In genomic region chr2:127149384-127149783, GRCh38 we compare ENCODE assay signal across 14 cellular contexts. TPM values are rescaled to one million over a fixed set of nuclear protein-coding genes. Genes with fewer than 3 reads are reported as not detected.
A peak's percentile ranks its signal among the peaks of the same experiment; 100 is the strongest.
DNase-seq lines count a peak whose midpoint lies in the region; ATAC-seq and TF ChIP-seq lines count a peak whose summit lies in the region.
"Had no signal": no experiment of that assay in that cellular context is flagged by ENCODE, and none has a peak within 500 bp of the region (broad histone marks: within the 10 kb centered on the region; RNA-seq: fewer than 3 reads in every experiment).

No MANE protein-coding gene starts in this region.

- H3K27ac ChIP-seq in GM23248, result peak overlapping the region; percentile 77
- H3K27ac ChIP-seq: hepatocyte, suprapubic skin had no signal

- no peaks in the 10 kb centered on the region for H4K20me1 ChIP-seq in GM23248 (ENCODE audit: insufficient read depth)

- H2AFZ ChIP-seq in GM23248, result no peak overlapping the region
- H2AFZ ChIP-seq: hepatocyte had no signal

- DNase-seq in GM23248, result peak; percentile 93
- DNase-seq in fibroblast of the conjunctiva (ENCODE audit: low read depth), result peak; percentile 59
- peak; percentile 88 for DNase-seq in stromal cell of bone marrow (ENCODE audit: low read depth)
- DNase-seq in NK-92 treated with Interleukin-12 subunit alpha and Interleukin-12 subunit beta, amount 100 ng/mL, for 24 hours (lab: John Stamatoyannopoulos, UW), result no peak
- no peak for DNase-seq in Ammon's horn (ENCODE audit: low spot score)
- DNase-seq: activated CD4-positive, alpha-beta memory T cell treated with anti-CD3 and anti-CD28 coated beads, Interleukin-2, amount 10 ng/mL, durations not matched to agents 7 days and 5 days; activated naive CD4-positive, alpha-beta T cell treated with anti-CD3 and anti-CD28 coated beads for 36 hours; DMS79 treated with DMSO at 0.1 percent for 48 hours; midbrain; T-helper 17 cell had no signal

- H3K4me3 ChIP-seq in GM23248, result 0 out of 2 replicates have a peak overlapping the region, but pooled peaks have one; percentile 26
- H3K4me3 ChIP-seq: hepatocyte, suprapubic skin had no signal

- H3K4me1 ChIP-seq in GM23248 (ENCODE audit: insufficient read depth), result peaks cover 60% of the 10 kb centered on the region

- in situ Hi-C loops in GM23248 (cut with MboI), result no loop called here

- H3F3A ChIP-seq in GM23248 (ENCODE audit: insufficient read depth), result peaks cover 38% of the 10 kb centered on the region

- peak overlapping the region; percentile 56 for H3K9ac ChIP-seq in GM23248

- peak; percentile 32 for ATAC-seq in SK-N-SH treated with all-trans-retinoic acid at 6 μM for 48 hours
- no peak for ATAC-seq in GM18505 (IDR thresholded peaks at IDR 0.05; ENCODE audit: unreplicated experiment)
- ATAC-seq: T-helper 17 cell had no signal

- H3K27me3 ChIP-seq in GM23248 (replicated peaks; ENCODE audit: insufficient read depth), result no peaks in the 10 kb centered on the region
- H3K27me3 ChIP-seq: hepatocyte, suprapubic skin had no signal

- WGBS in GM23248 (ENCODE audit: low coverage in 1 of 2, low lambda C conversion rate in 2 of 2, missing lambda C conversion rate in 2 of 2), 2 experiments, result 3 to 7% methylated on average over 4 of the region's 4 CpGs

- TF ChIP-seq POLR2A in GM18505 (IDR thresholded peaks at IDR 0.05; ENCODE audit: borderline replicate concordance, extremely low read depth, insufficient read depth, insufficient read length), result no peak

- peak overlapping the region; percentile 54 for H3K4me2 ChIP-seq in GM23248 (ENCODE audit: unreplicated experiment)
- H3K4me2 ChIP-seq: hepatocyte had no signal

- H3K9me3 ChIP-seq in GM23248 (ENCODE audit: low read depth), result no peaks in the 10 kb centered on the region
- H3K9me3 ChIP-seq: suprapubic skin had no signal

- no peaks in the 10 kb centered on the region for H3K9me2 ChIP-seq in GM23248 (ENCODE audit: insufficient read depth)

- no peaks in the 10 kb centered on the region for H3K79me2 ChIP-seq in GM23248 (ENCODE audit: insufficient read depth)
- H3K79me2 ChIP-seq: hepatocyte had no signal

- no peaks in the 10 kb centered on the region for H3K36me3 ChIP-seq in GM23248 (ENCODE audit: low read depth)
- H3K36me3 ChIP-seq: suprapubic skin had no signal

TF ChIP-seq in SK-N-SH treated with all-trans-retinoic acid at 6 μM for 48 hours, 23 proteins besides CTCF, POLR2A, EP300 and RAD21:
- TF ChIP-seq CSRNP3 (CRISPR knock-in tag; IDR thresholded peaks at IDR 0.05) (no peak), ESRRG (CRISPR knock-in tag; IDR thresholded peaks at IDR 0.05) (no peak), BACH2 (CRISPR knock-in tag; IDR thresholded peaks at IDR 0.05; ENCODE audit: borderline replicate concordance) (no peak), PATZ1 (CRISPR knock-in tag; IDR thresholded peaks at IDR 0.05; ENCODE audit: borderline replicate concordance) (no peak), ZFP3 (CRISPR knock-in tag; IDR thresholded peaks at IDR 0.05) (no peak), OSR1 (CRISPR knock-in tag; IDR thresholded peaks at IDR 0.05) (no peak), ISL1 (CRISPR knock-in tag; IDR thresholded peaks at IDR 0.05) (no peak)
- TF ChIP-seq, protein P1, sequence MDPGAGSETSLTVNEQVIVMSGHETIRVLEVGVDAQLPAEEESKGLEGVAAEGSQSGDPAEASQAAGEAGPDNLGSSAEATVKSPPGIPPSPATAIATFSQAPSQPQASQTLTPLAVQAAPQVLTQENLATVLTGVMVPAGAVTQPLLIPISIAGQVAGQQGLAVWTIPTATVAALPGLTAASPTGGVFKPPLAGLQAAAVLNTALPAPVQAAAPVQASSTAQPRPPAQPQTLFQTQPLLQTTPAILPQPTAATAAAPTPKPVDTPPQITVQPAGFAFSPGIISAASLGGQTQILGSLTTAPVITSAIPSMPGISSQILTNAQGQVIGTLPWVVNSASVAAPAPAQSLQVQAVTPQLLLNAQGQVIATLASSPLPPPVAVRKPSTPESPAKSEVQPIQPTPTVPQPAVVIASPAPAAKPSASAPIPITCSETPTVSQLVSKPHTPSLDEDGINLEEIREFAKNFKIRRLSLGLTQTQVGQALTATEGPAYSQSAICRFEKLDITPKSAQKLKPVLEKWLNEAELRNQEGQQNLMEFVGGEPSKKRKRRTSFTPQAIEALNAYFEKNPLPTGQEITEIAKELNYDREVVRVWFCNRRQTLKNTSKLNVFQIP (CRISPR knock-in tag; IDR thresholded peaks at IDR 0.05; ENCODE audit: borderline replicate concordance, low read depth), result no peak

RNA-seq across cellular contexts. Expression of gene BIN1, which starts 42.4 kb away (rescaled TPM):
- 33.0 and 33.1 TPM in 2 replicates for total RNA-seq in GM23248 (2014; rRNA removed; shearing (Covaris generic))
- polyA plus RNA-seq in GM23248 (2016; fragmentation: Nextera tagmentation; extraction: Ambion mirVana), result 23.9 and 24.3 TPM in 2 replicates

Comparison
In these comparisons a context has a peak if more than half of its experiments do, and no peak if none do; other contexts are left out.
1. DNase-seq: peak in GM23248 (single experiment), fibroblast of the conjunctiva (single experiment) and stromal cell of bone marrow (single experiment); none in NK-92 treated with Interleukin-12 subunit alpha and Interleukin-12 subunit beta, amount 100 ng/mL, for 24 hours (single experiment) and Ammon's horn (single experiment).